In the genomic region with DNA sequence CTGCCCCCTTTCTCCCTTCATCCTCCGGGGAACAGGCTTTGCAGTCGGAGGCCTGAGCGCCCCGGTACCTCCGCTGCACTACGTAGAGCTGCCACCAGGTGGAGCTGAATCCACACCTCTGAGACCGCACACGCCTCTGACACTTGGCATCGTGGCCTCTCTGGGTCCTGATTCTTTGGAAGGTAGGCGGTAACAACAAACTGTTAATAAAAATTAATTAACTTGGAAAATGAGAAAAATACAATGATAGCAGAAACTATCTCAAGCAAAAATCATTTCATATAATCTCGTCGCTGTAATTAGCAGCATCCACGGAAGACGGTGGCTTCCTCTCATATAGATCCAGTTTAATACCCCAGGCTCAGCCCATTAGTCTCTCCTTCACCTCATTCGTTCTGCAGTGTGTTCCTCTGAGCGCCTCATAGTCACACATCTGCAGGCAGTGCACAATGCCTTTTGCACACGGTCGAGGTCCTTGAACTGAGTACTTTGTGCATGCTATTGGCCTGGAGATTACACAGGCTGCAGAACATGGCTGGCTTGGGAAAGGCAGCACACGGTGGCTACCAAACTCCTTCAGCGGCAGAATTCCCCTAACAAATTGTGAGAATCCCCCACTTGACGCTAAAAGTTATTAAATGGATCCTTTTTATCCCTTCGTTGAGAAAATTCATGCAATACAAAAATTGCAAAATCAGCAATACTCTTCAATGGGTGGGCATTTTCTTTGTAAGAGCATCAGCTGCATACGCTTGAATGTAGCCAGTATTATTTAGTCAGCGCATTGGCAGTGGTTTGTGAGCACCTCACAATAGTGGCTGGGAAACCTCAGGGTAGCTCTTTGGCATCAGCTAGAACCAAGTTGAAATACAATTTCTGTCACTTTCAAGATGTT, we compare ENCODE assay signal across 9 cellular contexts. TPM values are rescaled to one million over a fixed set of nuclear protein-coding genes. Genes with fewer than 3 reads are reported as not detected.
DNase-seq lines count a peak whose midpoint lies in the region; ATAC-seq, FAIRE-seq and TF ChIP-seq lines count a peak whose summit lies in the region.
"Had no signal": no experiment of that assay in that cellular context is flagged by ENCODE, and none has a peak within 500 bp of the region (broad histone marks: within the 10 kb centered on the region; RNA-seq: fewer than 3 reads in every experiment).

No MANE protein-coding gene starts in this region.

- no peaks in the 10 kb centered on the region for H4K20me1 ChIP-seq in H1 (replicated peaks in 1 of 2; ENCODE audit: control insufficient read depth in 1 of 2, insufficient read depth in 2 of 2, low read length in 2 of 2)

- H3K27ac Mint-ChIP-seq in CD4-positive, alpha-beta T cell = no peak overlapping the region
- H3K27ac Mint-ChIP-seq in mesothelial cell of epicardium = no peak overlapping the region

- peak; percentile 66 to 85 (median 78) for DNase-seq in CD4-positive, alpha-beta T cell
- DNase-seq in GM19239 (ENCODE audit: insufficient read length, low spot score) (peak; percentile 33), NCI-H82 (lab: John Stamatoyannopoulos, UW) (peak; percentile 81), H1 (ENCODE audit: low read depth in 1 of 2, low spot score in 2 of 2) (peak; percentile 61 to 96), mesothelial cell of epicardium (ENCODE audit: low spot score in 2 of 2, unreplicated experiment in 2 of 2) (peak; percentile 57 to 88)
- DNase-seq in activated CD8-positive, alpha-beta memory T cell treated with anti-CD3 and anti-CD28 coated beads for 24 hours = peak; percentile 94
- peak; percentile 58 to 69 for DNase-seq in stimulated activated CD8-positive, alpha-beta memory T cell treated with anti-CD3 and anti-CD28 coated beads, Interleukin-4, amount 100 ng/mL, for 4 hours (ENCODE audit: low read depth in 2 of 2, low spot score in 1 of 2)

- intact Hi-C loops in CD4-positive, alpha-beta T cell (cut with DNase I, micrococcal nuclease) = loop anchor here (1.0 to 10.0 kb wide), 10 partner anchors 193 to 1031 kb away; no protein-coding TSS in a partner anchor

- TF ChIP-seq EP300 in H1 (IDR thresholded peaks at IDR 0.05; ENCODE audit: borderline replicate concordance in 1 of 2, low read depth in 2 of 2, low read length in 2 of 2) = no peak

- FAIRE-seq in GM19239 (lab: Jason Lieb, UNC) (peak; percentile 87), H1 (lab: Jason Lieb, UNC) (peak; percentile 32)

- H2AFZ ChIP-seq in H1 (ENCODE audit: low read length) = peak overlapping the region; percentile 82

- no peak overlapping the region for H2BK120ac ChIP-seq in H1 (replicated peaks; ENCODE audit: low read depth, low read length)

- no peak overlapping the region for H4K8ac ChIP-seq in H1 (ENCODE audit: extremely low read depth, insufficient read depth, low read length)

- H3K36me3 ChIP-seq in H1 (ENCODE audit: control insufficient read depth in 2 of 4, insufficient read depth in 4 of 4, low read length in 3 of 4) = no peaks in the 10 kb centered on the region

- no peak overlapping the region for H3K23ac ChIP-seq in H1 (ENCODE audit: insufficient read length)

- no peak overlapping the region for H2BK12ac ChIP-seq in H1 (ENCODE audit: low read depth, low read length)

- peaks cover 4% of the 10 kb centered on the region for H3K27me3 Mint-ChIP-seq in CD4-positive, alpha-beta T cell
- H3K27me3 Mint-ChIP-seq in mesothelial cell of epicardium (ENCODE audit: low read depth) = peaks cover 18% of the 10 kb centered on the region

- no peak overlapping the region for H3K4ac ChIP-seq in H1 (replicated peaks; ENCODE audit: insufficient read length, low read depth, low read length)

- H3K9me3 Mint-ChIP-seq in CD4-positive, alpha-beta T cell = no peaks in the 10 kb centered on the region
- peaks cover 2% of the 10 kb centered on the region for H3K9me3 Mint-ChIP-seq in mesothelial cell of epicardium

- H3K79me1 ChIP-seq in H1 (ENCODE audit: low read depth, low read length) = no peaks in the 10 kb centered on the region

- no peak for TF ChIP-seq POLR2A in H1 (IDR thresholded peaks at IDR 0.05; ENCODE audit: control extremely low read depth in 1 of 2, low read depth in 2 of 2, low read length in 2 of 2)

- no peak overlapping the region for H2BK15ac ChIP-seq in H1 (ENCODE audit: low read length)

- no peak overlapping the region for H3K4me3 Mint-ChIP-seq in CD4-positive, alpha-beta T cell
- H3K4me3 Mint-ChIP-seq in mesothelial cell of epicardium = no peak overlapping the region

- CTCF ChIA-PET in CD4-positive, alpha-beta T cell (lab: Charles Lee) = interaction anchor here (0.6 to 5.9 kb wide), 12 partner anchors 8 to 404 kb away, joined by 3 to 45 read pairs (median 4); no protein-coding TSS in a partner anchor
- CTCF ChIA-PET in H1 (lab: Charles Lee; ENCODE audit: partially characterized antibody) = interaction anchor here (0.5 to 19.0 kb wide), 28 partner anchors 9 to 732 kb away, joined by 3 to 480 read pairs (median 4); partner anchors contain the start of genes TAS2R40 and TRPV5

- H3K27me3 ChIP-seq in CD4-positive, alpha-beta T cell (ENCODE audit: control insufficient read depth, insufficient read depth, low read length) = no peaks in the 10 kb centered on the region
- H3K27me3 ChIP-seq in H1 (replicated peaks in 1 of 4; ENCODE audit: control insufficient read depth in 3 of 4, extremely low read depth in 1 of 4, insufficient read depth in 3 of 4, low read length in 3 of 4) = no peaks in the 10 kb centered on the region

- H4K5ac ChIP-seq in H1 (ENCODE audit: insufficient read length, low read depth, low read length) = no peak overlapping the region

- no peak overlapping the region for H3K9ac ChIP-seq in H1 (replicated peaks in 1 of 4; ENCODE audit: extremely low read depth in 1 of 4, low read depth in 3 of 4, low read length in 3 of 4)

- H3K27ac ChIP-seq in CD4-positive, alpha-beta T cell (ENCODE audit: low read depth, low read length) = no peak overlapping the region
- H3K27ac ChIP-seq in H1 (ENCODE audit: low read depth, low read length) = no peak overlapping the region

- ATAC-seq in CD4-positive, alpha-beta T cell (ENCODE audit: poor library complexity) = peak; percentile 96
- ATAC-seq in HG03196 (IDR thresholded peaks at IDR 0.05; ENCODE audit: unreplicated experiment) = peak; percentile 84

- peaks cover 3% of the 10 kb centered on the region for H3K4me1 Mint-ChIP-seq in CD4-positive, alpha-beta T cell (ENCODE audit: low read depth)
- H3K4me1 Mint-ChIP-seq in mesothelial cell of epicardium = peaks cover 6% of the 10 kb centered on the region

- no peak overlapping the region for H3K56ac ChIP-seq in H1 (replicated peaks; ENCODE audit: insufficient read length, low read depth, low read length)

- H2BK20ac ChIP-seq in H1 (ENCODE audit: low read length) = no peak overlapping the region

- no peak overlapping the region for H2AK5ac ChIP-seq in H1 (ENCODE audit: low read depth, low read length)

- H3K4me2 ChIP-seq in H1 (ENCODE audit: insufficient read depth in 1 of 2, low read depth in 2 of 2, low read length in 2 of 2) = no peak overlapping the region

- no peak overlapping the region for H4K91ac ChIP-seq in H1 (replicated peaks; ENCODE audit: insufficient read length, low read length)

- peak; percentile 98 to 99 for TF ChIP-seq RAD21 in H1 (IDR thresholded peaks at IDR 0.05 in 1 of 2, conservative IDR thresholded peaks at IDR 0.05 in 1 of 2; ENCODE audit: low read depth in 2 of 2, low read length in 2 of 2)

- WGBS in H1 (ENCODE audit: extremely low coverage in 1 of 2, insufficient coverage in 1 of 2, insufficient read length in 1 of 2, insufficient replicate concordance in 2 of 2, low coverage in 1 of 2, low lambda C conversion rate in 2 of 2, missing lambda C conversion rate in 1 of 2), 2 experiments = 41% methylated on average over 24 of the region's 24 CpGs; no CpG with 5 or more reads in 1 of the 2 experiments

- H3K14ac ChIP-seq in H1 (ENCODE audit: insufficient read length) = no peak overlapping the region

- H3K36me3 Mint-ChIP-seq in CD4-positive, alpha-beta T cell (ENCODE audit: low read depth) = no peaks in the 10 kb centered on the region
- peaks cover 1% of the 10 kb centered on the region for H3K36me3 Mint-ChIP-seq in mesothelial cell of epicardium

- H3K79me2 ChIP-seq in H1 (ENCODE audit: control insufficient read depth in 1 of 2, insufficient read depth in 2 of 2, low read length in 2 of 2) = no peaks in the 10 kb centered on the region

- no peaks in the 10 kb centered on the region for H3K4me1 ChIP-seq in H1 (replicated peaks in 1 of 4; ENCODE audit: control insufficient read depth in 3 of 4, insufficient read depth in 4 of 4, low read length in 3 of 4)

- no peak overlapping the region for H3K18ac ChIP-seq in H1 (ENCODE audit: extremely low read depth, low read length)

- no peak overlapping the region for H2BK5ac ChIP-seq in H1 (ENCODE audit: low read depth, low read length)

- POLR2A ChIA-PET in CD4-positive, alpha-beta T cell (lab: Charles Lee) = interaction anchor here (1.3 kb wide), 1 partner anchor 207 kb away, joined by 5 read pairs; no protein-coding TSS in a partner anchor
- POLR2A ChIA-PET in H1 (lab: Charles Lee; ENCODE audit: partially characterized antibody) = no interaction called here

- no peaks in the 10 kb centered on the region for H3K23me2 ChIP-seq in H1 (ENCODE audit: low read depth, low read length)

- no peaks in the 10 kb centered on the region for H3K9me3 ChIP-seq in CD4-positive, alpha-beta T cell (ENCODE audit: control insufficient read depth, low read length)
- H3K9me3 ChIP-seq in H1 (ENCODE audit: insufficient read depth in 2 of 2, low read depth in 1 of 2, low read length in 1 of 2) = no peaks in the 10 kb centered on the region

- peak; percentile 93 for TF ChIP-seq CTCF in CD4-positive, alpha-beta T cell (IDR thresholded peaks at IDR 0.05)
- TF ChIP-seq CTCF in H1 (IDR thresholded peaks at IDR 0.05; ENCODE audit: control extremely low read depth in 1 of 3, insufficient read depth in 1 of 3, low read depth in 1 of 3, low read length in 3 of 3) (peak; percentile 89 to 98 (median 95)), mesothelial cell of epicardium (IDR thresholded peaks at IDR 0.05; ENCODE audit: unreplicated experiment) (peak; percentile 99)

- no peak overlapping the region for H3K4me3 ChIP-seq in H1 (ENCODE audit: extremely low read depth in 1 of 4, insufficient read depth in 2 of 4, low read depth in 3 of 4, low read length in 4 of 4)

RNA-seq across cellular contexts. Expression of gene OR9A2, which starts 18.7 kb away (rescaled TPM):
- not detected for total RNA-seq in CD4-positive, alpha-beta T cell
- not detected in 2 replicates for total RNA-seq in H1 (2021; fragmentation: NEBNext Ultra II Directional; extraction: Animal tissue kit (Norgen Biotek cat#: 25700))
- not detected in 2 replicates for polyA plus RNA-seq in H1 (2011; rRNA removed)
- polyA plus RNA-seq in H1 (2011; cell fraction: cytosol; rRNA removed) = not detected
- 0.11 TPM for polyA plus RNA-seq in H1 (2011; cell fraction: nucleus; rRNA removed)
- not detected in 4 replicates for polyA plus RNA-seq in H1 (2012, experiment 1 of 2)
- polyA plus RNA-seq in H1 (2012, experiment 2 of 2) = not detected
- polyA plus RNA-seq in H1 (2013, experiment 1 of 2) = not detected
- not detected for polyA plus RNA-seq in H1 (2013, experiment 2 of 2)
- 0.25 and 0.76 TPM in 2 replicates for polyA minus RNA-seq in H1 (2011; rRNA and poly(A)+ RNA removed)
- polyA minus RNA-seq in H1 (2011; cell fraction: cytosol; rRNA and poly(A)+ RNA removed) = not detected
- 2.8 TPM for polyA minus RNA-seq in H1 (2011; cell fraction: nucleus; rRNA and poly(A)+ RNA removed)
- total RNA-seq in mesothelial cell of epicardium = 0.29 to 0.42 TPM (median 0.33 TPM) in 3 replicates
- total RNA-seq: activated CD8-positive, alpha-beta memory T cell treated with anti-CD3 and anti-CD28 coated beads for 36 hours had no signal

RNA-seq across cellular contexts. Expression of gene OR6V1, which starts 43.9 kb away (rescaled TPM):
- not detected for total RNA-seq in CD4-positive, alpha-beta T cell
- total RNA-seq in H1 (2021; fragmentation: NEBNext Ultra II Directional; extraction: Animal tissue kit (Norgen Biotek cat#: 25700)) = not detected in 2 replicates
- not detected in 2 replicates for polyA plus RNA-seq in H1 (2011; rRNA removed)
- not detected for polyA plus RNA-seq in H1 (2011; cell fraction: cytosol; rRNA removed)
- polyA plus RNA-seq in H1 (2011; cell fraction: nucleus; rRNA removed) = not detected
- polyA plus RNA-seq in H1 (2012, experiment 1 of 2) = not detected in 4 replicates
- not detected for polyA plus RNA-seq in H1 (2012, experiment 2 of 2)
- polyA plus RNA-seq in H1 (2013, experiment 1 of 2) = not detected
- not detected for polyA plus RNA-seq in H1 (2013, experiment 2 of 2)
- not detected in 2 replicates for polyA minus RNA-seq in H1 (2011; rRNA and poly(A)+ RNA removed)
- not detected for polyA minus RNA-seq in H1 (2011; cell fraction: cytosol; rRNA and poly(A)+ RNA removed)
- polyA minus RNA-seq in H1 (2011; cell fraction: nucleus; rRNA and poly(A)+ RNA removed) = not detected
- total RNA-seq in mesothelial cell of epicardium = not detected in 3 replicates
- total RNA-seq: activated CD8-positive, alpha-beta memory T cell treated with anti-CD3 and anti-CD28 coated beads for 36 hours had no signal

RNA-seq across cellular contexts. Expression of gene KEL, which starts 46.1 kb away (rescaled TPM):
- under 1 TPM in 1 of 2 experiments, not detected in 1; 0.19 TPM for total RNA-seq in CD4-positive, alpha-beta T cell
- total RNA-seq in H1 (2021; fragmentation: NEBNext Ultra II Directional; extraction: Animal tissue kit (Norgen Biotek cat#: 25700)) = 1.1 and 1.8 TPM in 2 replicates
- 1.9 and 3.6 TPM in 2 replicates for polyA plus RNA-seq in H1 (2011; rRNA removed)
- 2.8 TPM for polyA plus RNA-seq in H1 (2011; cell fraction: cytosol; rRNA removed)
- polyA plus RNA-seq in H1 (2011; cell fraction: nucleus; rRNA removed) = 14.4 TPM
- polyA plus RNA-seq in H1 (2012, experiment 1 of 2) = 1.5 to 3.5 TPM (median 1.9 TPM) in 4 replicates
- 0.50 TPM for polyA plus RNA-seq in H1 (2012, experiment 2 of 2)
- 0.89 TPM for polyA plus RNA-seq in H1 (2013, experiment 1 of 2)
- 0.87 TPM for polyA plus RNA-seq in H1 (2013, experiment 2 of 2)
- 1.7 and 3.0 TPM in 2 replicates for polyA minus RNA-seq in H1 (2011; rRNA and poly(A)+ RNA removed)
- polyA minus RNA-seq in H1 (2011; cell fraction: cytosol; rRNA and poly(A)+ RNA removed) = 1.4 TPM
- 4.6 TPM for polyA minus RNA-seq in H1 (2011; cell fraction: nucleus; rRNA and poly(A)+ RNA removed)
- total RNA-seq in mesothelial cell of epicardium = 1.9 to 4.2 TPM (median 2.3 TPM) in 3 replicates

Comparison
In these comparisons a context has a peak if more than half of its experiments do, and no peak if none do; other contexts are left out.
1. DNase-seq: peak in every context shown above with its lines; median percentile 94 in activated CD8-positive, alpha-beta memory T cell treated with anti-CD3 and anti-CD28 coated beads for 24 hours; 81 in NCI-H82; 78 in H1; 78 in CD4-positive, alpha-beta T cell; 72 in mesothelial cell of epicardium; 64 in stimulated activated CD8-positive, alpha-beta memory T cell treated with anti-CD3 and anti-CD28 coated beads, Interleukin-4, amount 100 ng/mL, for 4 hours; 33 in GM19239.